Comparison of ENCODE assay signal across 8 cellular contexts in the genomic region with DNA sequence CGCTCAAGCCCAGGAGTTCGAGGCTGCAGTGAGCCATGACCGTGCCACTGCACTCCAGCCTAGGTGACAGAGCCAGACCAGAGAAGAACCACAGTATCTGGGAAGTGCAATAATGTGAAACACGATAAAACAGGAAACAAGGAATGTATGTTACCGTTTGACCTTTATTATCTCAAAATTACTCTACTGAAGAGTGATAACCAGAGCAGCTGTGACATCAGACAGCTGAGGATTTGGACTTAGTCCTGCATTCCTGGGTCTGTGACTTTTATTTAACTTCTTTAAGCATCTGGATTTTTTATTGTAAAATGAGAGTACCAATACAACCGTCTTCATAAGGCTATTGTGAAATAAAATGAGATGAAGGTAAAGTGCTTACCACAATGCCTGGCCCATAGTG.
"Had no signal": no experiment of that assay in that cellular context is flagged by ENCODE, and none has a peak within 500 bp of the region (broad histone marks: within the 10 kb centered on the region; RNA-seq: fewer than 3 reads in every experiment).

No MANE protein-coding gene starts in this region.

- H3K4me3 Mint-ChIP-seq: HFFc6, IgD-negative memory B cell had no signal

- H3K4me1 Mint-ChIP-seq: IgD-negative memory B cell had no signal

- DNase-seq: GM23248, GOT3, H7, HFFc6 had no signal

- H3K27ac ChIP-seq: GM23248 had no signal

- H3K4me3 ChIP-seq: GM23248, HAP-1 had no signal

- H3K9me3 ChIP-seq: HAP-1 had no signal

- H2AFZ ChIP-seq: GM23248 had no signal

- H3K9ac ChIP-seq: GM23248 had no signal

- H3K36me3 ChIP-seq: HAP-1 had no signal

- H3K27me3 Mint-ChIP-seq: IgD-negative memory B cell had no signal

- H3K27ac Mint-ChIP-seq: HFFc6, IgD-negative memory B cell had no signal

- H3K36me3 Mint-ChIP-seq: IgD-negative memory B cell had no signal

- ATAC-seq: HCT116 had no signal

- H3K4me1 ChIP-seq: HAP-1 had no signal

- FAIRE-seq: HTR-8/SVneo had no signal
